27 cellular contexts compared by ENCODE assay signal in genomic region chr5:136159457-136159856, GRCh38. TPM values are rescaled to one million over a fixed set of nuclear protein-coding genes. Genes with fewer than 3 reads are reported as not detected.
A peak's percentile ranks its signal among the peaks of the same experiment; 100 is the strongest.
DNase-seq lines count a peak whose midpoint lies in the region; TF ChIP-seq lines count a peak whose summit lies in the region.
"Had no signal": no experiment of that assay in that cellular context is flagged by ENCODE, and none has a peak within 500 bp of the region (broad histone marks: within the 10 kb centered on the region; RNA-seq: fewer than 3 reads in every experiment).

No MANE protein-coding gene starts in this region.

- peaks cover 21% of the 10 kb centered on the region; the same call in 1 of the 2 replicates for H3F3A ChIP-seq in GM23248 (ENCODE audit: insufficient read depth)

- peaks cover 4% of the 10 kb centered on the region for H3K9me3 Mint-ChIP-seq in mesothelial cell of epicardium

- H3K36me3 ChIP-seq in GM23248 (ENCODE audit: low read depth), result peaks cover 52% of the 10 kb centered on the region
- H3K36me3 ChIP-seq in Karpas-422 (ENCODE audit: insufficient read depth, low read length), result peaks cover 38% of the 10 kb centered on the region

- no peaks in the 10 kb centered on the region for H3K9me3 ChIP-seq in AG04450 (ENCODE audit: control insufficient read depth, insufficient read depth, low read length)
- no peaks in the 10 kb centered on the region for H3K9me3 ChIP-seq in GM23248 (ENCODE audit: low read depth)
- no peaks in the 10 kb centered on the region for H3K9me3 ChIP-seq in Karpas-422 (ENCODE audit: low read length)
- H3K9me3 ChIP-seq: A549, esophagus muscularis mucosa, right atrium auricular region, SJCRH30 had no signal

- H2AFZ ChIP-seq in GM23248 (no peak overlapping the region), Karpas-422 (ENCODE audit: low read length) (no peak overlapping the region)
- H2AFZ ChIP-seq: GM23338 had no signal

- peaks cover 20% of the 10 kb centered on the region for H3K4me1 ChIP-seq in GM23248 (ENCODE audit: insufficient read depth)
- H3K4me1 ChIP-seq in Karpas-422 (ENCODE audit: low read length), result peaks cover 40% of the 10 kb centered on the region
- H3K4me1 ChIP-seq: A549, SJCRH30 had no signal

- TF ChIP-seq CTCF in AG04450 (IDR thresholded peaks at IDR 0.05; ENCODE audit: low read depth, low read length), result no peak
- no peak for TF ChIP-seq CTCF in choroid plexus epithelial cell (conservative IDR thresholded peaks at IDR 0.05; ENCODE audit: low read depth, low read length)
- TF ChIP-seq CTCF in mesothelial cell of epicardium (IDR thresholded peaks at IDR 0.05; ENCODE audit: unreplicated experiment), result no peak

- H3K36me3 Mint-ChIP-seq in mesothelial cell of epicardium, result peaks cover 32% of the 10 kb centered on the region

- in situ Hi-C loops in GM23248 (cut with MboI), result no loop called here

- H3K9me2 ChIP-seq in GM23248 (ENCODE audit: insufficient read depth), result no peaks in the 10 kb centered on the region
- no peaks in the 10 kb centered on the region for H3K9me2 ChIP-seq in Karpas-422 (replicated peaks; ENCODE audit: insufficient read depth, low read length)

- no peak overlapping the region for H3K4me3 Mint-ChIP-seq in mesothelial cell of epicardium
- H3K4me3 Mint-ChIP-seq: GM23338, T-helper 17 cell had no signal

- no peaks in the 10 kb centered on the region for H3K27me3 Mint-ChIP-seq in mesothelial cell of epicardium (ENCODE audit: low read depth)
- H3K27me3 Mint-ChIP-seq: T-helper 17 cell had no signal

- H4K20me1 ChIP-seq in GM23248 (ENCODE audit: insufficient read depth) (peaks cover 17% of the 10 kb centered on the region; the same call in 1 of the 2 replicates), Karpas-422 (ENCODE audit: insufficient read depth, low read depth, low read length) (no peaks in the 10 kb centered on the region)

- peak overlapping the region; percentile 53 for H3K4me2 ChIP-seq in GM23248 (ENCODE audit: unreplicated experiment)
- no peak overlapping the region for H3K4me2 ChIP-seq in Karpas-422 (ENCODE audit: low read depth, low read length, poor library complexity, severe bottlenecking)
- H3K4me2 ChIP-seq: A549, GM23338 had no signal

- WGBS in GM23248 (ENCODE audit: low coverage in 1 of 2, low lambda C conversion rate in 2 of 2, missing lambda C conversion rate in 2 of 2), 2 experiments, result 38 to 42% methylated on average over 3 of the region's 3 CpGs

- H3K27ac ChIP-seq in AG04450 (ENCODE audit: low read depth, low read length) (no peak overlapping the region), GM23248 (peak overlapping the region; percentile 6; the same call in 1 of the 2 replicates), Karpas-422 (ENCODE audit: low read length) (no peak overlapping the region)
- H3K27ac ChIP-seq: A549, esophagus muscularis mucosa, right atrium auricular region, SJCRH30, WERI-Rb-1 had no signal

- peak; percentile 10 for DNase-seq in AG04450 (ENCODE audit: low read depth, low spot score)
- DNase-seq in GM23248, result peak; percentile 58
- peak; percentile 45 for DNase-seq in choroid plexus epithelial cell (ENCODE audit: low read depth)
- DNase-seq in mesothelial cell of epicardium (ENCODE audit: low spot score in 2 of 2, unreplicated experiment in 2 of 2), result no peak
- DNase-seq in NCI-H1105 (lab: John Stamatoyannopoulos, UW), result no peak
- DNase-seq in OCI-M2 (lab: John Stamatoyannopoulos, UW; ENCODE audit: unreplicated experiment), result no peak
- no peak for DNase-seq in Karpas-422
- no peak for DNase-seq in UCSD-AML1 (lab: John Stamatoyannopoulos, UW; ENCODE audit: unreplicated experiment)
- DNase-seq: activated naive CD4-positive, alpha-beta T cell; amygdala; DMS 273 treated with DMSO at 0.1 percent for 48 hours; effector CD8-positive, alpha-beta T cell; GDM1; glutamatergic neuron; NCI-H187; NCI-H345; occipital lobe; T-helper 17 cell; WERI-Rb-1 had no signal

- peaks cover 12% of the 10 kb centered on the region for H3K4me1 Mint-ChIP-seq in mesothelial cell of epicardium
- H3K4me1 Mint-ChIP-seq: GM23338 had no signal

- no peaks in the 10 kb centered on the region for H3K27me3 ChIP-seq in AG04450 (ENCODE audit: control insufficient read depth, insufficient read depth, low read length)
- no peaks in the 10 kb centered on the region for H3K27me3 ChIP-seq in GM23248 (replicated peaks; ENCODE audit: insufficient read depth)
- no peaks in the 10 kb centered on the region for H3K27me3 ChIP-seq in Karpas-422 (ENCODE audit: low read length)
- H3K27me3 ChIP-seq: esophagus muscularis mucosa, right atrium auricular region, SJCRH30 had no signal

- H3K4me3 ChIP-seq in AG04450 (ENCODE audit: low read depth, low read length) (no peak overlapping the region), GM23248 (no peak overlapping the region), choroid plexus epithelial cell (ENCODE audit: low read depth, low read length) (no peak overlapping the region), Karpas-422 (ENCODE audit: low read length) (no peak overlapping the region)
- H3K4me3 ChIP-seq: A549, esophagus muscularis mucosa, GM23338, K562, right atrium auricular region, SJCRH30 had no signal

- H3K27ac Mint-ChIP-seq in mesothelial cell of epicardium, result peak overlapping the region; percentile 73
- H3K27ac Mint-ChIP-seq: GM23338, T-helper 17 cell had no signal

- CTCF ChIA-PET in AG04450 (lab: Charles Lee), result interaction anchor here (0.7 kb wide), 1 partner anchor 14 kb away, joined by 5 read pairs; no protein-coding TSS in a partner anchor

- H3K79me2 ChIP-seq in GM23248 (ENCODE audit: insufficient read depth) (peaks cover 100% of the 10 kb centered on the region), Karpas-422 (ENCODE audit: low read length) (peaks cover 94% of the 10 kb centered on the region)

- POLR2A ChIA-PET in AG04450 (lab: Yijun Ruan, JAX), result no interaction called here

- H3K9ac ChIP-seq in GM23248 (0 out of 2 replicates have a peak overlapping the region, but pooled peaks have one; percentile 16), Karpas-422 (ENCODE audit: low read length) (no peak overlapping the region)

RNA-seq across cellular contexts. Expression of gene SMAD5, which starts 26.8 kb away (rescaled TPM):
- polyA plus RNA-seq in AG04450 (2011; rRNA removed) (66.1 and 98.3 TPM in 2 replicates), GM23248 (2016; fragmentation: Nextera tagmentation; extraction: Ambion mirVana) (44.0 and 50.0 TPM in 2 replicates)
- polyA minus RNA-seq in AG04450 (2011; rRNA and poly(A)+ RNA removed), result 92.8 and 163 TPM in 2 replicates
- total RNA-seq in GM23248 (2014; rRNA removed; shearing (Covaris generic)), result 50.5 and 53.1 TPM in 2 replicates
- total RNA-seq in mesothelial cell of epicardium, result 93.4 to 102 TPM (median 93.6 TPM) in 3 replicates
- 18.5 and 38.3 TPM in 2 replicates for total RNA-seq in Karpas-422 (2014; rRNA removed; shearing (Covaris generic); ENCODE audit: low replicate concordance)

RNA-seq across cellular contexts. Expression of gene SMIM32, which starts 33.5 kb away (rescaled TPM):
- not detected in 2 replicates for polyA plus RNA-seq in AG04450 (2011; rRNA removed)
- polyA minus RNA-seq in AG04450 (2011; rRNA and poly(A)+ RNA removed), result not detected in 2 replicates
- not detected in 2 replicates for total RNA-seq in GM23248 (2014; rRNA removed; shearing (Covaris generic))
- not detected in 2 replicates for polyA plus RNA-seq in GM23248 (2016; fragmentation: Nextera tagmentation; extraction: Ambion mirVana)
- total RNA-seq in mesothelial cell of epicardium, result 0.22 to 0.32 TPM (median 0.31 TPM) in 3 replicates
- total RNA-seq in Karpas-422 (2014; rRNA removed; shearing (Covaris generic); ENCODE audit: low replicate concordance), result not detected in 2 replicates
- total RNA-seq: esophagus muscularis mucosa, K562, left lobe of liver, occipital lobe, right atrium auricular region, subcutaneous adipose tissue, T-helper 17 cell had no signal
- polyA plus RNA-seq: A549, K562 had no signal

Comparison
In these comparisons a context has a peak if more than half of its experiments do, and no peak if none do; other contexts are left out.
1. DNase-seq: peak in AG04450 (single experiment), GM23248 (single experiment) and choroid plexus epithelial cell (single experiment); none in mesothelial cell of epicardium (0 of 2), NCI-H1105 (single experiment), OCI-M2 (single experiment), Karpas-422 (single experiment) and UCSD-AML1 (single experiment).